ENCODE assay signal across 29 cellular contexts in genomic region chr11:19836666-19837065, GRCh38.
"Had no signal": no experiment of that assay in that cellular context is flagged by ENCODE, and none has a peak within 500 bp of the region (broad histone marks: within the 10 kb centered on the region; RNA-seq: fewer than 3 reads in every experiment).

No MANE protein-coding gene starts in this region.

- H3K27ac Mint-ChIP-seq: stimulated activated effector memory CD8-positive, alpha-beta T cell treated with anti-CD3 and anti-CD28 coated beads, Interleukin-12 subunit alpha, Interleukin-12 subunit beta, amount 100 ng/mL, for 72 hours; stimulated activated memory B cell treated with anti-CD40 and anti-IgM and Interleukin-4, amounts not matched to agents 10 μg/mL and 1 μg/mL and 100 μg/mL, for 72 hours; stimulated activated naive B cell treated with anti-CD40 and anti-IgM and Interleukin-4, amounts not matched to agents 10 μg/mL and 1 μg/mL and 100 μg/mL, for 72 hours; stimulated activated naive CD8-positive, alpha-beta T cell treated with anti-CD3 and anti-CD28 coated beads, Interleukin-15, amount 100 ng/mL, for 72 hours; stimulated activated naive CD8-positive, alpha-beta T cell treated with anti-CD3 and anti-CD28 coated beads, Interleukin-15, Interleukin-2, amounts not matched to agents 100 ng/mL and 50 ng/mL, for 24 hours; type B pancreatic cell had no signal

- FAIRE-seq: urothelium cell line had no signal

- H3K27me3 ChIP-seq: stomach, suprapubic skin, testis, thyroid gland, tibial artery, tibial nerve, transverse colon, upper lobe of left lung, upper lobe of right lung, uterus, vagina had no signal

- H3K4me3 ChIP-seq: stomach, suprapubic skin, testis, thoracic aorta, thyroid gland, tibial artery, tibial nerve, transverse colon, upper lobe of left lung, upper lobe of right lung, uterus, vagina had no signal

- H3K27ac ChIP-seq: stomach, suprapubic skin, testis, thoracic aorta, thyroid gland, tibial artery, tibial nerve, transverse colon, upper lobe of left lung, upper lobe of right lung, uterus, vagina had no signal

- H3K4me3 Mint-ChIP-seq: stimulated activated effector memory CD8-positive, alpha-beta T cell treated with anti-CD3 and anti-CD28 coated beads, Interleukin-12 subunit alpha, Interleukin-12 subunit beta, amount 100 ng/mL, for 72 hours; stimulated activated memory B cell treated with anti-CD40 and anti-IgM and Interleukin-4, amounts not matched to agents 10 μg/mL and 1 μg/mL and 100 μg/mL, for 72 hours; stimulated activated naive B cell treated with anti-CD40 and anti-IgM and Interleukin-4, amounts not matched to agents 10 μg/mL and 1 μg/mL and 100 μg/mL, for 72 hours; stimulated activated naive CD8-positive, alpha-beta T cell treated with anti-CD3 and anti-CD28 coated beads, Interleukin-15, amount 100 ng/mL, for 72 hours; stimulated activated naive CD8-positive, alpha-beta T cell treated with anti-CD3 and anti-CD28 coated beads, Interleukin-15, Interleukin-2, amounts not matched to agents 100 ng/mL and 50 ng/mL, for 24 hours; type B pancreatic cell had no signal

- ATAC-seq: stimulated activated effector memory CD8-positive, alpha-beta T cell treated with anti-CD3 and anti-CD28 coated beads, Interleukin-12 subunit alpha, Interleukin-12 subunit beta, amount 100 ng/mL, for 72 hours; stimulated activated memory B cell treated with anti-CD40 and anti-IgM and Interleukin-4, amounts not matched to agents 10 μg/mL and 1 μg/mL and 100 μg/mL, for 72 hours; stimulated activated naive B cell treated with anti-CD40 and anti-IgM and Interleukin-4, amounts not matched to agents 10 μg/mL and 1 μg/mL and 100 μg/mL, for 72 hours; stimulated activated naive CD8-positive, alpha-beta T cell treated with anti-CD3 and anti-CD28 coated beads, Interleukin-15, amount 100 ng/mL, for 72 hours; stimulated activated naive CD8-positive, alpha-beta T cell treated with anti-CD3 and anti-CD28 coated beads, Interleukin-15, Interleukin-2, amounts not matched to agents 100 U/mL and 50 U/mL, for 24 hours; upper lobe of right lung had no signal

- DNase-seq: stimulated activated CD4-positive, alpha-beta T cell treated with anti-CD3 and anti-CD28 coated beads, Interleukin-2, amount 100 ng/mL, for 48 hours; stimulated activated CD4-positive, alpha-beta T cell treated with anti-CD3 and anti-CD28 coated beads, Interleukin-4, amount 100 ng/mL, for 1 hour; stimulated activated CD4-positive, alpha-beta T cell treated with anti-CD3 and anti-CD28 coated beads, Interleukin-4, amount 100 ng/mL, for 24 hours; stimulated activated CD4-positive, alpha-beta T cell treated with anti-CD3 and anti-CD28 coated beads, Interleukin-4, amount 100 ng/mL, for 4 hours; stimulated activated CD8-positive, alpha-beta memory T cell treated with anti-CD3 and anti-CD28 coated beads, Interleukin-4, amount 100 ng/mL, for 48 hours; stimulated activated naive B cell treated with anti-CD40 and anti-IgM and Interleukin-4, amounts not matched to agents 10 μg/mL and 1 μg/mL and 100 μg/mL, for 72 hours; stimulated activated naive CD4-positive, alpha-beta T cell; stimulated activated naive CD4-positive, alpha-beta T cell treated with Interleukin-2 at 50 U/mL for 16 hours; stimulated activated naive CD8-positive, alpha-beta T cell treated with anti-CD3 and anti-CD28 coated beads, Interleukin-15, amount 100 ng/mL, for 72 hours; stimulated activated naive CD8-positive, alpha-beta T cell treated with anti-CD3 and anti-CD28 coated beads, Interleukin-15, Interleukin-2, amounts not matched to agents 100 U/mL and 50 U/mL, for 24 hours; stomach; substantia nigra; testis; thyroid gland; tibial artery; transverse colon; trophoblast cell; upper lobe of left lung; upper lobe of right lung; uterus had no signal

- H3K9me3 Mint-ChIP-seq: stimulated activated effector memory CD8-positive, alpha-beta T cell treated with anti-CD3 and anti-CD28 coated beads, Interleukin-12 subunit alpha, Interleukin-12 subunit beta, amount 100 ng/mL, for 72 hours; type B pancreatic cell had no signal

- H3K4me1 ChIP-seq: suprapubic skin, testis, transverse colon, upper lobe of left lung, upper lobe of right lung, uterus, vagina had no signal

- H3K36me3 ChIP-seq: transverse colon, uterus, vagina had no signal

- H3K4me1 Mint-ChIP-seq: stimulated activated effector memory CD8-positive, alpha-beta T cell treated with anti-CD3 and anti-CD28 coated beads, Interleukin-12 subunit alpha, Interleukin-12 subunit beta, amount 100 ng/mL, for 72 hours; stimulated activated memory B cell treated with anti-CD40 and anti-IgM and Interleukin-4, amounts not matched to agents 10 μg/mL and 1 μg/mL and 100 μg/mL, for 72 hours; stimulated activated naive B cell treated with anti-CD40 and anti-IgM and Interleukin-4, amounts not matched to agents 10 μg/mL and 1 μg/mL and 100 μg/mL, for 72 hours; stimulated activated naive CD8-positive, alpha-beta T cell treated with anti-CD3 and anti-CD28 coated beads, Interleukin-15, amount 100 ng/mL, for 72 hours had no signal

- H3K36me3 Mint-ChIP-seq: stimulated activated effector memory CD8-positive, alpha-beta T cell treated with anti-CD3 and anti-CD28 coated beads, Interleukin-12 subunit alpha, Interleukin-12 subunit beta, amount 100 ng/mL, for 72 hours had no signal

- H3K27me3 Mint-ChIP-seq: stimulated activated memory B cell treated with anti-CD40 and anti-IgM and Interleukin-4, amounts not matched to agents 10 μg/mL and 1 μg/mL and 100 μg/mL, for 72 hours; stimulated activated naive B cell treated with anti-CD40 and anti-IgM and Interleukin-4, amounts not matched to agents 10 μg/mL and 1 μg/mL and 100 μg/mL, for 72 hours; stimulated activated naive CD8-positive, alpha-beta T cell treated with anti-CD3 and anti-CD28 coated beads, Interleukin-15, amount 100 ng/mL, for 72 hours; stimulated activated naive CD8-positive, alpha-beta T cell treated with anti-CD3 and anti-CD28 coated beads, Interleukin-15, Interleukin-2, amounts not matched to agents 100 ng/mL and 50 ng/mL, for 24 hours; type B pancreatic cell had no signal

- H3K9me3 ChIP-seq: suprapubic skin, testis, thoracic aorta, thyroid gland, tibial artery, transverse colon, upper lobe of right lung, uterus, vagina had no signal
